ENCODE assay signal across 8 cellular contexts in genomic region chr14:20468773-20469241, GRCh38. TPM values are rescaled to one million over a fixed set of nuclear protein-coding genes. Genes with fewer than 3 reads are reported as not detected.
DNase-seq lines count a peak whose midpoint lies in the region; ATAC-seq, FAIRE-seq and TF ChIP-seq lines count a peak whose summit lies in the region.

No MANE protein-coding gene starts in this region.

- no peak for TF ChIP-seq EP300 in suprapubic skin (IDR thresholded peaks at IDR 0.05)

- peak overlapping the region in 1 of 2 donors; percentile 93 for H3K9ac ChIP-seq in kidney (ENCODE audit: low read length in 2 of 2)

- H3K36me3 Mint-ChIP-seq in activated naive CD8-positive, alpha-beta T cell: peaks cover 13% of the 10 kb centered on the region

- H3K4me1 ChIP-seq in kidney (ENCODE audit: control insufficient read depth in 1 of 2, insufficient read depth in 1 of 2, low read depth in 1 of 2, low read length in 2 of 2): peaks cover 9 to 16% of the 10 kb centered on the region in 2 donors
- peaks cover 20% of the 10 kb centered on the region for H3K4me1 ChIP-seq in suprapubic skin

- H3K4me3 ChIP-seq in kidney (ENCODE audit: low read length in 2 of 2) (peak overlapping the region; percentile 94 to 100), suprapubic skin (peak overlapping the region; percentile 75)

- H3K4me1 Mint-ChIP-seq in activated naive CD8-positive, alpha-beta T cell (ENCODE audit: low read depth): peaks cover 32% of the 10 kb centered on the region

- TF ChIP-seq CTCF in kidney (IDR thresholded peaks at IDR 0.05; ENCODE audit: borderline replicate concordance, extremely low read depth, insufficient read depth) (no peak), suprapubic skin (IDR thresholded peaks at IDR 0.05) (no peak)

- ATAC-seq in GM21390 (IDR thresholded peaks at IDR 0.05; ENCODE audit: unreplicated experiment) (peak; percentile 6), HG03378 (IDR thresholded peaks at IDR 0.05; ENCODE audit: unreplicated experiment) (no peak)

- H3K27ac Mint-ChIP-seq in activated naive CD8-positive, alpha-beta T cell: peak overlapping the region; percentile 99

- H3K4me3 Mint-ChIP-seq in activated naive CD8-positive, alpha-beta T cell: peak overlapping the region; percentile 99

- FAIRE-seq in kidney (lab: Jason Lieb, UNC): no peak

- H3K27me3 Mint-ChIP-seq in activated naive CD8-positive, alpha-beta T cell: no peaks in the 10 kb centered on the region

- intact Hi-C loops in kidney (cut with DNase I): no loop called here

- H3K27me3 ChIP-seq in suprapubic skin: no peaks in the 10 kb centered on the region

- H3K9me3 Mint-ChIP-seq in activated naive CD8-positive, alpha-beta T cell (ENCODE audit: low read depth): no peaks in the 10 kb centered on the region

- H3K9me3 ChIP-seq in kidney (ENCODE audit: control insufficient read depth in 1 of 2, low read length in 2 of 2) (no peaks in the 10 kb centered on the region), suprapubic skin (no peaks in the 10 kb centered on the region)

- no peak for TF ChIP-seq POLR2A in suprapubic skin (IDR thresholded peaks at IDR 0.05)

- peaks cover 1 to 7% of the 10 kb centered on the region in 2 donors for H3K36me3 ChIP-seq in kidney (ENCODE audit: control insufficient read depth in 1 of 2, insufficient read depth in 2 of 2, low read length in 2 of 2)
- H3K36me3 ChIP-seq in suprapubic skin: peaks cover 17% of the 10 kb centered on the region

- DNase-seq in AG08396 (ENCODE audit: low spot score) (peak; percentile 22), kidney (no peak), suprapubic skin (ENCODE audit: low spot score in 2 of 2) (no peak), HPDE6-E6E7 (ENCODE audit: extremely low spot score) (no peak)
- DNase-seq in stimulated activated CD4-positive, alpha-beta T cell treated with anti-CD3 and anti-CD28 coated beads, Interleukin-12 subunit alpha, Interleukin-12 subunit beta, amount 100 ng/mL, for 4 hours: no peak

- WGBS in suprapubic skin: 36% methylated on average over 12 of the region's 16 CpGs

- H3K27ac ChIP-seq in kidney (ENCODE audit: low read depth in 2 of 2, low read length in 2 of 2) (peak overlapping the region; percentile 91 to 96), suprapubic skin (peak overlapping the region; percentile 92)

RNA-seq across cellular contexts. Expression of gene PNP, which starts 0.4 kb away (rescaled TPM):
- 80.7 TPM for total RNA-seq in kidney
- polyA plus RNA-seq in kidney (ENCODE audit: insufficient read depth, low read depth, low replicate concordance): 183 TPM
- 10 to 100 TPM; 26.9 to 83.4 (median 52.9) TPM for total RNA-seq in suprapubic skin

RNA-seq across cellular contexts. Expression of gene PIP4P1, which starts 7.6 kb away (rescaled TPM):
- total RNA-seq in kidney: 35.7 TPM
- polyA plus RNA-seq in kidney (ENCODE audit: insufficient read depth, low read depth, low replicate concordance): 33.3 TPM
- 10 to 100 TPM; 23.7 to 36.5 (median 28.9) TPM for total RNA-seq in suprapubic skin

RNA-seq across cellular contexts. Expression of gene APEX1, which starts 13.8 kb away (rescaled TPM):
- total RNA-seq in kidney (119 TPM), suprapubic skin (100 to 1,000 TPM; 119 to 133 (median 129) TPM)
- 109 TPM for polyA plus RNA-seq in kidney (ENCODE audit: insufficient read depth, low read depth, low replicate concordance)

RNA-seq across cellular contexts. Expression of gene OSGEP, which starts 14.2 kb away (rescaled TPM):
- total RNA-seq in kidney (32.4 TPM), suprapubic skin (10 to 100 TPM; 40.8 to 91.0 (median 44.8) TPM)
- polyA plus RNA-seq in kidney (ENCODE audit: insufficient read depth, low read depth, low replicate concordance): 30.3 TPM

RNA-seq across cellular contexts. Expression of gene KLHL33, which starts 32.8 kb away (rescaled TPM):
- total RNA-seq in kidney: 0.72 TPM
- 0.24 TPM for polyA plus RNA-seq in kidney (ENCODE audit: insufficient read depth, low read depth, low replicate concordance)
- total RNA-seq in suprapubic skin: under 1 TPM in 1 of 4 donors, not detected in 3; 0.08 TPM
